16 cellular contexts compared by ENCODE assay signal in the genomic region with DNA sequence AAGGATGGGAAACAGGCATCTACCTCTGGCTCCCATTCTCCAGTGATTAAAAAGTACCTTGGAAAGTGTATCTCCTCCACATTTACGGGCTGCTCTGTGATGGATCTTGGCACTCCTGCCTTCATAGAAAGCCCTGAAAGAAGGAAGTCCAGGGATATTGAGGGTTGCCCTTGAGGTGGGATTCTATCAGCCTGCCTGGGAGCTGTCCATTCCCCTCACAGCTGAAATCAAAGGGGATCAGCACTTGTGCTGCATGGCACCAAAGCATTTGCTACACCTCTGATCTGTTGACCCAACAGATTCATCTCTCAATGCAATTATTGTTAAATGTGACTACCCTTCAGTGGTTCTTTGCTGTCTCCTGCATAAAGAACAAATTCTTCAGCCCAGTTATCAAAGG.
"Had no signal": no experiment of that assay in that cellular context is flagged by ENCODE, and none has a peak within 500 bp of the region (broad histone marks: within the 10 kb centered on the region; RNA-seq: fewer than 3 reads in every experiment).

No MANE protein-coding gene starts in this region.

- FAIRE-seq: colon had no signal

- H3K36me3 Mint-ChIP-seq: natural killer cell, T-cell had no signal

- DNase-seq: activated CD4-positive, alpha-beta T cell treated with anti-CD3 and anti-CD28 coated beads for 4 hours; activated CD8-positive, alpha-beta memory T cell treated with anti-CD3 and anti-CD28 coated beads for 24 hours; activated naive CD4-positive, alpha-beta T cell treated with Interleukin-2 at 50 U/mL for 16 hours; activated naive CD8-positive, alpha-beta T cell treated with anti-CD3 and anti-CD28 coated beads, Interleukin-2, amount 50 U/mL, for 24 hours; effector CD4-positive, alpha-beta T cell; natural killer cell; psoas muscle; right lobe of liver; spleen; stimulated activated CD4-positive, alpha-beta T cell treated with anti-CD3 and anti-CD28 coated beads, Interleukin-2, amount 100 ng/mL, for 24 hours; stimulated activated naive CD4-positive, alpha-beta T cell; substantia nigra; T-cell; transverse colon; WERI-Rb-1 had no signal

- H3K27ac Mint-ChIP-seq: activated naive CD8-positive, alpha-beta T cell treated with anti-CD3 and anti-CD28 coated beads, Interleukin-2, amount 50 U/mL, for 24 hours; natural killer cell; T-cell had no signal

- H3K4me1 Mint-ChIP-seq: activated naive CD8-positive, alpha-beta T cell treated with anti-CD3 and anti-CD28 coated beads, Interleukin-2, amount 50 U/mL, for 24 hours; natural killer cell; T-cell had no signal

- H3K27me3 Mint-ChIP-seq: activated naive CD8-positive, alpha-beta T cell treated with anti-CD3 and anti-CD28 coated beads, Interleukin-2, amount 50 U/mL, for 24 hours had no signal

- H3K9me3 Mint-ChIP-seq: T-cell had no signal

- ATAC-seq: activated naive CD8-positive, alpha-beta T cell treated with anti-CD3 and anti-CD28 coated beads, Interleukin-2, amount 50 U/mL, for 24 hours; natural killer cell; psoas muscle; T-cell had no signal

- H3K4me3 Mint-ChIP-seq: activated naive CD8-positive, alpha-beta T cell treated with anti-CD3 and anti-CD28 coated beads, Interleukin-2, amount 50 U/mL, for 24 hours; natural killer cell; T-cell had no signal
